ENCODE assay signal across 8 cellular contexts in genomic region chr13:110371550-110372465, GRCh38.
A peak's percentile ranks its signal among the peaks of the same experiment; 100 is the strongest.
DNase-seq lines count a peak whose midpoint lies in the region; ATAC-seq lines count a peak whose summit lies in the region.

No MANE protein-coding gene starts in this region.

- no peak overlapping the region for H3K27ac Mint-ChIP-seq in natural killer cell treated with Interleukin-12 subunit alpha and Interleukin-12 subunit beta and Interleukin-15 and Interleukin-18, amount 100 ng/mL, for 72 hours

- no peak overlapping the region for H3K4me3 Mint-ChIP-seq in natural killer cell treated with Interleukin-12 subunit alpha and Interleukin-12 subunit beta and Interleukin-15 and Interleukin-18, amount 100 ng/mL, for 72 hours

- H3K27me3 Mint-ChIP-seq in natural killer cell treated with Interleukin-12 subunit alpha and Interleukin-12 subunit beta and Interleukin-15 and Interleukin-18, amount 100 ng/mL, for 72 hours, result peaks cover 13 to 28% of the 10 kb centered on the region in 2 donors

- H3K4me1 Mint-ChIP-seq in natural killer cell treated with Interleukin-12 subunit alpha and Interleukin-12 subunit beta and Interleukin-15 and Interleukin-18, amount 100 ng/mL, for 72 hours (ENCODE audit: low read depth in 2 of 2), result no peaks in the 10 kb centered on the region

- peak; percentile 96 for DNase-seq in dermis blood vessel endothelial cell
- DNase-seq in pulmonary artery endothelial cell (ENCODE audit: low read depth, low spot score), result peak; percentile 65
- no peak for DNase-seq in stimulated activated CD4-positive, alpha-beta T cell treated with anti-CD3 and anti-CD28 coated beads, Interleukin-15, amount 100 ng/mL, for 24 hours
- no peak for DNase-seq in midbrain (lab: John Stamatoyannopoulos, UW)
- DNase-seq in natural killer cell treated with Interleukin-12 subunit alpha and Interleukin-12 subunit beta and Interleukin-15 and Interleukin-18, amount 100 ng/mL, for 72 hours (ENCODE audit: low spot score), result no peak
- DNase-seq in activated CD4-positive, alpha-beta T cell treated with anti-CD3 and anti-CD28 coated beads for 4 hours, result no peak

- ATAC-seq in GM18870 (IDR thresholded peaks at IDR 0.05; ENCODE audit: unreplicated experiment), result peak; percentile 78
- ATAC-seq in HG02973 (IDR thresholded peaks at IDR 0.05; ENCODE audit: unreplicated experiment), result peak; percentile 75
- ATAC-seq in natural killer cell treated with Interleukin-12 subunit alpha and Interleukin-12 subunit beta and Interleukin-15 and Interleukin-18, amount 100 ng/mL, for 72 hours, result no peak

- no peaks in the 10 kb centered on the region for H3K9me3 Mint-ChIP-seq in natural killer cell treated with Interleukin-12 subunit alpha and Interleukin-12 subunit beta and Interleukin-15 and Interleukin-18, amount 100 ng/mL, for 72 hours

- no peaks in the 10 kb centered on the region for H3K36me3 Mint-ChIP-seq in natural killer cell treated with Interleukin-12 subunit alpha and Interleukin-12 subunit beta and Interleukin-15 and Interleukin-18, amount 100 ng/mL, for 72 hours

Comparison
In these comparisons a context has a peak if more than half of its experiments do, and no peak if none do; other contexts are left out.
1. ATAC-seq: peak in GM18870 (single experiment) and HG02973 (single experiment); none in natural killer cell treated with Interleukin-12 subunit alpha and Interleukin-12 subunit beta and Interleukin-15 and Interleukin-18, amount 100 ng/mL, for 72 hours (0 of 2).
2. DNase-seq: peak in dermis blood vessel endothelial cell (single experiment) and pulmonary artery endothelial cell (single experiment); none in stimulated activated CD4-positive, alpha-beta T cell treated with anti-CD3 and anti-CD28 coated beads, Interleukin-15, amount 100 ng/mL, for 24 hours (single experiment), midbrain (single experiment), natural killer cell treated with Interleukin-12 subunit alpha and Interleukin-12 subunit beta and Interleukin-15 and Interleukin-18, amount 100 ng/mL, for 72 hours (single experiment) and activated CD4-positive, alpha-beta T cell treated with anti-CD3 and anti-CD28 coated beads for 4 hours (0 of 2).